ENCODE assay signal across 9 cellular contexts in genomic region chr1:153773004-153773921, GRCh38. TPM values are rescaled to one million over a fixed set of nuclear protein-coding genes. Genes with fewer than 3 reads are reported as not detected.
DNase-seq lines count a peak whose midpoint lies in the region; ATAC-seq, FAIRE-seq and TF ChIP-seq lines count a peak whose summit lies in the region.
"Had no signal": no experiment of that assay in that cellular context is flagged by ENCODE, and none has a peak within 500 bp of the region (broad histone marks: within the 10 kb centered on the region; RNA-seq: fewer than 3 reads in every experiment).

No MANE protein-coding gene starts in this region.

- H3K4ac ChIP-seq in H1 (replicated peaks; ENCODE audit: insufficient read length, low read depth, low read length) = no peak overlapping the region

- DNase-seq in CD8-positive, alpha-beta T cell = no peak
- no peak for DNase-seq in RWPE2 (ENCODE audit: low spot score)
- DNase-seq in H1 (ENCODE audit: low read depth in 1 of 2, low spot score in 2 of 2) = no peak
- no peak for DNase-seq in psoas muscle
- no peak for DNase-seq in NCI-H1436 treated with DMSO at 0.1 percent for 48 hours (lab: John Stamatoyannopoulos, UW)
- DNase-seq in WERI-Rb-1 = no peak
- DNase-seq in head of caudate nucleus = no peak
- DNase-seq: EL had no signal

- CTCF ChIA-PET in CD8-positive, alpha-beta T cell (lab: Charles Lee) = interaction anchor here (0.9 to 1.8 kb wide), 6 partner anchors 18 to 214 kb away, joined by 3 read pairs; no protein-coding TSS in a partner anchor
- CTCF ChIA-PET in H1 (lab: Charles Lee; ENCODE audit: partially characterized antibody) = interaction anchor here (0.7 to 12.1 kb wide), 29 partner anchors 10 to 213 kb away, joined by 3 to 172 read pairs (median 5); partner anchors contain the start of genes ILF2, NPR1, RAB13 and SNAPIN

- H2BK15ac ChIP-seq in H1 (ENCODE audit: low read length) = peak overlapping the region; percentile 46; the same call in 1 of the 2 replicates

- no peak overlapping the region for H3K23ac ChIP-seq in H1 (ENCODE audit: insufficient read length)

- no peak overlapping the region for H3K18ac ChIP-seq in H1 (ENCODE audit: extremely low read depth, low read length)

- peaks cover 11% of the 10 kb centered on the region for H3K23me2 ChIP-seq in H1 (ENCODE audit: low read depth, low read length)

- TF ChIP-seq EP300 in H1 (IDR thresholded peaks at IDR 0.05; ENCODE audit: borderline replicate concordance in 1 of 2, low read depth in 2 of 2, low read length in 2 of 2) = no peak

- peaks cover 44% of the 10 kb centered on the region for H3K36me3 Mint-ChIP-seq in CD8-positive, alpha-beta T cell

- no peak overlapping the region for H3K27ac ChIP-seq in CD8-positive, alpha-beta T cell (ENCODE audit: low read depth, low read length)
- H3K27ac ChIP-seq in RWPE2 (ENCODE audit: poor library complexity, severe bottlenecking) (peak overlapping the region; percentile 78), H1 (ENCODE audit: low read depth, low read length) (no peak overlapping the region), psoas muscle (peak overlapping the region; percentile 30), WERI-Rb-1 (no peak overlapping the region)

- TF ChIP-seq CTCF in CD8-positive, alpha-beta T cell (IDR thresholded peaks at IDR 0.05) = no peak
- TF ChIP-seq CTCF in RWPE2 (IDR thresholded peaks at IDR 0.05; ENCODE audit: poor library complexity, severe bottlenecking) = no peak
- no peak for TF ChIP-seq CTCF in H1 (IDR thresholded peaks at IDR 0.05; ENCODE audit: control extremely low read depth in 1 of 3, insufficient read depth in 1 of 3, low read depth in 1 of 3, low read length in 3 of 3)
- no peak for TF ChIP-seq CTCF in psoas muscle (IDR thresholded peaks at IDR 0.05)
- TF ChIP-seq CTCF in WERI-Rb-1 (IDR thresholded peaks at IDR 0.05; ENCODE audit: low read depth, low read length) = no peak

- no peak overlapping the region for H3K9ac ChIP-seq in H1 (replicated peaks in 1 of 4; ENCODE audit: extremely low read depth in 1 of 4, low read depth in 3 of 4, low read length in 3 of 4)

- H2BK5ac ChIP-seq in H1 (ENCODE audit: low read depth, low read length) = no peak overlapping the region

- peaks cover 31% of the 10 kb centered on the region for H3K4me1 ChIP-seq in CD8-positive, alpha-beta T cell (ENCODE audit: insufficient read depth, low read length)
- H3K4me1 ChIP-seq in RWPE2 (ENCODE audit: insufficient read depth, poor library complexity, severe bottlenecking) (peaks cover 6% of the 10 kb centered on the region), H1 (replicated peaks in 1 of 4; ENCODE audit: control insufficient read depth in 3 of 4, insufficient read depth in 4 of 4, low read length in 3 of 4) (peaks cover 0 to 20% (median 11%) of the 10 kb centered on the region in 4 experiments; a peak in 6 of 7 replicates), psoas muscle (peaks cover 23% of the 10 kb centered on the region)

- POLR2A ChIA-PET in CD8-positive, alpha-beta T cell (lab: Charles Lee) = interaction anchor here (0.7 to 1.7 kb wide), 3 partner anchors 91 to 219 kb away, joined by 3 to 4 read pairs (median 3); partner anchors contain the start of gene GATAD2B
- POLR2A ChIA-PET in H1 (lab: Charles Lee; ENCODE audit: partially characterized antibody) = interaction anchor here (0.7 to 6.3 kb wide), 11 partner anchors 9 to 219 kb away, joined by 3 to 53 read pairs (median 4); partner anchors contain the start of genes ILF2, INTS3 and RPS27

- H3K4me2 ChIP-seq in H1 (ENCODE audit: insufficient read depth in 1 of 2, low read depth in 2 of 2, low read length in 2 of 2) = no peak overlapping the region

- peaks cover 34% of the 10 kb centered on the region for H3K4me1 Mint-ChIP-seq in CD8-positive, alpha-beta T cell (ENCODE audit: low read depth)

- H2BK120ac ChIP-seq in H1 (replicated peaks; ENCODE audit: low read depth, low read length) = no peak overlapping the region

- no peaks in the 10 kb centered on the region for H3K9me3 ChIP-seq in CD8-positive, alpha-beta T cell (ENCODE audit: low read length)
- H3K9me3 ChIP-seq in RWPE2 (ENCODE audit: severe bottlenecking) = no peaks in the 10 kb centered on the region
- no peaks in the 10 kb centered on the region for H3K9me3 ChIP-seq in H1 (ENCODE audit: insufficient read depth in 2 of 2, low read depth in 1 of 2, low read length in 1 of 2)
- H3K9me3 ChIP-seq in psoas muscle = no peaks in the 10 kb centered on the region
- H3K9me3 ChIP-seq in WERI-Rb-1 (ENCODE audit: severe bottlenecking) = no peaks in the 10 kb centered on the region

- peaks cover 4% of the 10 kb centered on the region for H3K36me3 ChIP-seq in CD8-positive, alpha-beta T cell (ENCODE audit: insufficient read depth, low read length)
- H3K36me3 ChIP-seq in RWPE2 (ENCODE audit: low read depth) = peaks cover 35% of the 10 kb centered on the region
- peaks cover 13 to 42% (median 17%) of the 10 kb centered on the region in 4 experiments; a peak in 5 of 8 replicates for H3K36me3 ChIP-seq in H1 (ENCODE audit: control insufficient read depth in 2 of 4, insufficient read depth in 4 of 4, low read length in 3 of 4)
- H3K36me3 ChIP-seq in psoas muscle (ENCODE audit: insufficient read depth in 1 of 2, low read depth in 1 of 2) = peaks cover 3 to 48% of the 10 kb centered on the region in 2 donors
- H3K36me3 ChIP-seq in WERI-Rb-1 = peaks cover 54% of the 10 kb centered on the region

- 89% methylated on average over 15 of the region's 16 CpGs; no CpG with 5 or more reads in 1 of the 2 experiments for WGBS in H1 (ENCODE audit: extremely low coverage in 1 of 2, insufficient coverage in 1 of 2, insufficient read length in 1 of 2, insufficient replicate concordance in 2 of 2, low coverage in 1 of 2, low lambda C conversion rate in 2 of 2, missing lambda C conversion rate in 1 of 2), 2 experiments
- 65 to 72% (median 65%) methylated on average over 16 of the region's 16 CpGs for WGBS in psoas muscle, 3 donors

- no peak overlapping the region for H2AFZ ChIP-seq in H1 (ENCODE audit: low read length)

- no peaks in the 10 kb centered on the region for H3K27me3 ChIP-seq in CD8-positive, alpha-beta T cell (ENCODE audit: insufficient read depth, low read length)
- H3K27me3 ChIP-seq in RWPE2 (ENCODE audit: insufficient read depth, poor library complexity, severe bottlenecking) (no peaks in the 10 kb centered on the region), H1 (replicated peaks in 1 of 4; ENCODE audit: control insufficient read depth in 3 of 4, extremely low read depth in 1 of 4, insufficient read depth in 3 of 4, low read length in 3 of 4) (no peaks in the 10 kb centered on the region; a peak in 1 of 7 replicates), psoas muscle (ENCODE audit: insufficient read depth in 3 of 3, low read length in 2 of 3) (no peaks in the 10 kb centered on the region), WERI-Rb-1 (ENCODE audit: insufficient read depth, low read depth, severe bottlenecking) (no peaks in the 10 kb centered on the region)

- no peaks in the 10 kb centered on the region; a peak in 1 of 4 replicates for H3K79me2 ChIP-seq in H1 (ENCODE audit: control insufficient read depth in 1 of 2, insufficient read depth in 2 of 2, low read length in 2 of 2)

- H2BK20ac ChIP-seq in H1 (ENCODE audit: low read length) = no peak overlapping the region

- TF ChIP-seq POLR2A in H1 (IDR thresholded peaks at IDR 0.05; ENCODE audit: control extremely low read depth in 1 of 2, low read depth in 2 of 2, low read length in 2 of 2) = no peak

- H3K4me3 ChIP-seq in CD8-positive, alpha-beta T cell (ENCODE audit: low read depth, low read length) = no peak overlapping the region
- no peak overlapping the region for H3K4me3 ChIP-seq in RWPE2 (ENCODE audit: severe bottlenecking)
- H3K4me3 ChIP-seq in H1 (ENCODE audit: extremely low read depth in 1 of 4, insufficient read depth in 2 of 4, low read depth in 3 of 4, low read length in 4 of 4) = no peak overlapping the region
- peak overlapping the region; percentile 18 for H3K4me3 ChIP-seq in psoas muscle
- H3K4me3 ChIP-seq in WERI-Rb-1 (ENCODE audit: low read depth, low read length) = no peak overlapping the region

- H3K79me1 ChIP-seq in H1 (ENCODE audit: low read depth, low read length) = peaks cover 5% of the 10 kb centered on the region; the same call in 1 of the 2 replicates

- no peaks in the 10 kb centered on the region for H3K9me3 Mint-ChIP-seq in CD8-positive, alpha-beta T cell

- no peak overlapping the region for H2AK5ac ChIP-seq in H1 (ENCODE audit: low read depth, low read length)

- H4K8ac ChIP-seq in H1 (ENCODE audit: extremely low read depth, insufficient read depth, low read length) = no peak overlapping the region

- FAIRE-seq in H1 (lab: Jason Lieb, UNC) = no peak

- H4K20me1 ChIP-seq in H1 (replicated peaks in 1 of 2; ENCODE audit: control insufficient read depth in 1 of 2, insufficient read depth in 2 of 2, low read length in 2 of 2) = no peaks in the 10 kb centered on the region

- H3K27ac Mint-ChIP-seq in CD8-positive, alpha-beta T cell = peak overlapping the region; percentile 49

- H4K91ac ChIP-seq in H1 (replicated peaks; ENCODE audit: insufficient read length, low read length) = no peak overlapping the region

- intact Hi-C loops in CD8-positive, alpha-beta T cell (cut with DNase I, micrococcal nuclease) = no loop called here
- intact Hi-C loops in psoas muscle (cut with DNase I) (no loop called here), head of caudate nucleus (cut with DNase I) (no loop called here)

- ATAC-seq in CD8-positive, alpha-beta T cell = no peak
- ATAC-seq in RWPE2 (ENCODE audit: low read depth) (no peak), psoas muscle (no peak), GM21381 (IDR thresholded peaks at IDR 0.05; ENCODE audit: unreplicated experiment) (no peak)

- H4K5ac ChIP-seq in H1 (ENCODE audit: insufficient read length, low read depth, low read length) = no peak overlapping the region

- no peak overlapping the region for H3K14ac ChIP-seq in H1 (ENCODE audit: insufficient read length)

- no peak overlapping the region for H2BK12ac ChIP-seq in H1 (ENCODE audit: low read depth, low read length)

- H3K4me3 Mint-ChIP-seq in CD8-positive, alpha-beta T cell = peak overlapping the region; percentile 85

- no peak overlapping the region for H3K56ac ChIP-seq in H1 (replicated peaks; ENCODE audit: insufficient read length, low read depth, low read length)

- no peak for TF ChIP-seq RAD21 in H1 (IDR thresholded peaks at IDR 0.05 in 1 of 2, conservative IDR thresholded peaks at IDR 0.05 in 1 of 2; ENCODE audit: low read depth in 2 of 2, low read length in 2 of 2)

- H3K27me3 Mint-ChIP-seq in CD8-positive, alpha-beta T cell (ENCODE audit: low read depth) = no peaks in the 10 kb centered on the region

RNA-seq across cellular contexts. Expression of gene SLC27A3, which starts 1.9 kb away (rescaled TPM):
- 1 to 10 TPM; 6.5 to 6.6 TPM for total RNA-seq in CD8-positive, alpha-beta T cell
- total RNA-seq in H1 (2021; fragmentation: NEBNext Ultra II Directional; extraction: Animal tissue kit (Norgen Biotek cat#: 25700)) = 29.4 and 39.1 TPM in 2 replicates
- polyA plus RNA-seq in H1 (2011; rRNA removed) (40.1 and 51.2 TPM in 2 replicates), psoas muscle (10 to 100 TPM in 1 of 3 donors, 1 to 10 TPM in 2; 4.6 to 15.6 (median 5.2) TPM)
- 44.7 TPM for polyA plus RNA-seq in H1 (2011; cell fraction: cytosol; rRNA removed)
- polyA plus RNA-seq in H1 (2011; cell fraction: nucleus; rRNA removed) = 133 TPM
- polyA plus RNA-seq in H1 (2012, experiment 1 of 2) = 42.0 to 62.3 TPM (median 55.1 TPM) in 4 replicates
- 50.1 TPM for polyA plus RNA-seq in H1 (2012, experiment 2 of 2)
- polyA plus RNA-seq in H1 (2013, experiment 1 of 2) = 44.3 TPM
- 41.0 TPM for polyA plus RNA-seq in H1 (2013, experiment 2 of 2)
- polyA minus RNA-seq in H1 (2011; rRNA and poly(A)+ RNA removed) = 56.9 and 65.2 TPM in 2 replicates
- polyA minus RNA-seq in H1 (2011; cell fraction: cytosol; rRNA and poly(A)+ RNA removed) = 30.4 TPM
- polyA minus RNA-seq in H1 (2011; cell fraction: nucleus; rRNA and poly(A)+ RNA removed) = 19.4 TPM
- total RNA-seq in psoas muscle = 1 to 10 TPM; 3.5 to 7.5 (median 5.8) TPM

RNA-seq across cellular contexts. Expression of gene INTS3, which starts 45.4 kb away (rescaled TPM):
- 10 to 100 TPM; 21.6 to 23.5 TPM for total RNA-seq in CD8-positive, alpha-beta T cell
- 63.2 and 66.8 TPM in 2 replicates for total RNA-seq in H1 (2021; fragmentation: NEBNext Ultra II Directional; extraction: Animal tissue kit (Norgen Biotek cat#: 25700))
- polyA plus RNA-seq in H1 (2011; rRNA removed) (86.9 and 93.2 TPM in 2 replicates), psoas muscle (10 to 100 TPM; 11.3 to 24.3 (median 15.8) TPM)
- 46.3 TPM for polyA plus RNA-seq in H1 (2011; cell fraction: cytosol; rRNA removed)
- polyA plus RNA-seq in H1 (2011; cell fraction: nucleus; rRNA removed) = 184 TPM
- 58.2 to 67.1 TPM (median 62.7 TPM) in 4 replicates for polyA plus RNA-seq in H1 (2012, experiment 1 of 2)
- 30.6 TPM for polyA plus RNA-seq in H1 (2012, experiment 2 of 2)
- 36.2 TPM for polyA plus RNA-seq in H1 (2013, experiment 1 of 2)
- 32.5 TPM for polyA plus RNA-seq in H1 (2013, experiment 2 of 2)
- polyA minus RNA-seq in H1 (2011; rRNA and poly(A)+ RNA removed) = 87.6 and 105 TPM in 2 replicates
- 33.4 TPM for polyA minus RNA-seq in H1 (2011; cell fraction: cytosol; rRNA and poly(A)+ RNA removed)
- 71.9 TPM for polyA minus RNA-seq in H1 (2011; cell fraction: nucleus; rRNA and poly(A)+ RNA removed)
- 10 to 100 TPM; 17.8 to 29.0 (median 22.8) TPM for total RNA-seq in psoas muscle

Comparison
In these comparisons a context has a peak if more than half of its experiments do, and no peak if none do; other contexts are left out.
1. H3K27ac ChIP-seq: peak in RWPE2 (single experiment) and psoas muscle (single experiment); none in CD8-positive, alpha-beta T cell (single experiment), H1 (single experiment) and WERI-Rb-1 (single experiment).